Comparison of ENCODE assay signal across 19 cellular contexts in genomic region chr9:117929873-117930272, GRCh38.
DNase-seq lines count a peak whose midpoint lies in the region; ATAC-seq lines count a peak whose summit lies in the region.
"Had no signal": no experiment of that assay in that cellular context is flagged by ENCODE, and none has a peak within 500 bp of the region (broad histone marks: within the 10 kb centered on the region; RNA-seq: fewer than 3 reads in every experiment).

No MANE protein-coding gene starts in this region.

- H3K4me3 ChIP-seq in naive thymus-derived CD4-positive, alpha-beta T cell (ENCODE audit: low read length): no peak overlapping the region
- H3K4me3 ChIP-seq: colonic mucosa, thoracic aorta had no signal

- H3K27ac ChIP-seq in naive thymus-derived CD4-positive, alpha-beta T cell (ENCODE audit: low read depth, low read length): no peak overlapping the region
- H3K27ac ChIP-seq: colonic mucosa, thoracic aorta had no signal

- peaks cover 0 to 25% (median 6%) of the 10 kb centered on the region in 5 donors for H3K27me3 Mint-ChIP-seq in naive thymus-derived CD4-positive, alpha-beta T cell

- no peaks in the 10 kb centered on the region for H3K4me1 Mint-ChIP-seq in naive thymus-derived CD4-positive, alpha-beta T cell
- H3K4me1 Mint-ChIP-seq: activated CD4-positive, alpha-beta T cell treated with anti-CD3 and anti-CD28 coated beads, Interleukin-2, amount 10 ng/mL, durations not matched to agents 24 days and 14 days; immature natural killer cell had no signal

- no peaks in the 10 kb centered on the region for H3K9me3 ChIP-seq in naive thymus-derived CD4-positive, alpha-beta T cell (ENCODE audit: control insufficient read depth in 2 of 3, low read length in 3 of 3)
- H3K9me3 ChIP-seq: colonic mucosa, thoracic aorta had no signal

- intact Hi-C loops in naive thymus-derived CD4-positive, alpha-beta T cell (cut with micrococcal nuclease): no loop called here

- CTCF ChIA-PET in naive thymus-derived CD4-positive, alpha-beta T cell (lab: Charles Lee): interaction anchor here (0.6 kb wide), 1 partner anchor 1353 kb away, joined by 3 read pairs; no protein-coding TSS in a partner anchor

- no peaks in the 10 kb centered on the region for H3K4me1 ChIP-seq in naive thymus-derived CD4-positive, alpha-beta T cell (ENCODE audit: control insufficient read depth in 2 of 2, insufficient read depth in 2 of 2, low read length in 2 of 2)
- H3K4me1 ChIP-seq: colonic mucosa had no signal

- H3K27ac Mint-ChIP-seq in naive thymus-derived CD4-positive, alpha-beta T cell: no peak overlapping the region
- H3K27ac Mint-ChIP-seq: activated CD4-positive, alpha-beta T cell treated with anti-CD3 and anti-CD28 coated beads, Interleukin-2, amount 10 ng/mL, durations not matched to agents 24 days and 14 days; activated T-helper 2 cell treated with anti-CD3 and anti-CD28 coated beads, Interferon-gamma antibody, Interleukin-2, Interleukin-4, amounts not matched to agents 10 μg/mL and 5 μg/mL and 100 μg/mL, durations not matched to agents 14 hours and 24 hours and 36 hours; B cell; brain; immature natural killer cell; stimulated activated memory B cell treated with anti-CD40 and anti-IgM and Interleukin-4, amounts not matched to agents 10 μg/mL and 1 μg/mL and 100 μg/mL, for 72 hours had no signal

- H3K4me3 Mint-ChIP-seq in naive thymus-derived CD4-positive, alpha-beta T cell: no peak overlapping the region
- H3K4me3 Mint-ChIP-seq: activated CD4-positive, alpha-beta T cell treated with anti-CD3 and anti-CD28 coated beads, Interleukin-2, amount 10 ng/mL, durations not matched to agents 24 days and 14 days; B cell; brain; immature natural killer cell; stimulated activated memory B cell treated with anti-CD40 and anti-IgM and Interleukin-4, amounts not matched to agents 10 μg/mL and 1 μg/mL and 100 μg/mL, for 72 hours had no signal

- peaks cover 0 to 5% (median 0%) of the 10 kb centered on the region in 11 donors for H3K9me3 Mint-ChIP-seq in naive thymus-derived CD4-positive, alpha-beta T cell
- H3K9me3 Mint-ChIP-seq: activated T-helper 2 cell treated with anti-CD3 and anti-CD28 coated beads, Interferon-gamma antibody, Interleukin-2, Interleukin-4, amounts not matched to agents 10 μg/mL and 5 μg/mL and 100 μg/mL, durations not matched to agents 14 hours and 24 hours and 36 hours; brain had no signal

- no peaks in the 10 kb centered on the region for H3K27me3 ChIP-seq in naive thymus-derived CD4-positive, alpha-beta T cell (ENCODE audit: control insufficient read depth in 2 of 2, insufficient read depth in 2 of 2, low read length in 2 of 2)
- H3K27me3 ChIP-seq: colonic mucosa had no signal

- POLR2A ChIA-PET in naive thymus-derived CD4-positive, alpha-beta T cell (lab: Charles Lee): no interaction called here

- DNase-seq in DMS153 treated with DMSO at 0.1 percent for 48 hours (lab: John Stamatoyannopoulos, UW; ENCODE audit: unreplicated experiment) (peak; percentile 9), GM04504 (ENCODE audit: low read depth) (peak; percentile 5), NCI-H446 treated with DMSO at 0.1 percent for 48 hours (lab: John Stamatoyannopoulos, UW) (peak; percentile 56), pons (ENCODE audit: low spot score) (peak; percentile 24)
- no peak for DNase-seq in effector CD4-positive, alpha-beta T cell
- DNase-seq in naive thymus-derived CD4-positive, alpha-beta T cell: no peak
- DNase-seq: activated CD4-positive, alpha-beta T cell treated with anti-CD3 and anti-CD28 coated beads, Interleukin-2, amount 10 ng/mL, durations not matched to agents 24 days and 14 days; colonic mucosa; immature natural killer cell; NK-92 treated with Interleukin-12 subunit alpha and Interleukin-12 subunit beta, amount 100 ng/mL, for 24 hours; SW 1271 had no signal

- H3K36me3 Mint-ChIP-seq in naive thymus-derived CD4-positive, alpha-beta T cell: no peaks in the 10 kb centered on the region
- H3K36me3 Mint-ChIP-seq: brain, immature natural killer cell had no signal

- ATAC-seq in GM18870 (IDR thresholded peaks at IDR 0.05; ENCODE audit: unreplicated experiment): no peak
- no peak for ATAC-seq in naive thymus-derived CD4-positive, alpha-beta T cell
- ATAC-seq: HCT116; right cardiac atrium; stimulated activated memory B cell treated with anti-CD40 and anti-IgM and Interleukin-4, amounts not matched to agents 10 μg/mL and 1 μg/mL and 100 μg/mL, for 72 hours had no signal

- H3K36me3 ChIP-seq in naive thymus-derived CD4-positive, alpha-beta T cell (ENCODE audit: control insufficient read depth in 2 of 3, insufficient read depth in 3 of 3, low read length in 3 of 3): no peaks in the 10 kb centered on the region
- H3K36me3 ChIP-seq: colonic mucosa, thoracic aorta had no signal

Comparison
In these comparisons a context has a peak if more than half of its experiments do, and no peak if none do; other contexts are left out.
1. DNase-seq: peak in DMS153 treated with DMSO at 0.1 percent for 48 hours (single experiment), GM04504 (single experiment), NCI-H446 treated with DMSO at 0.1 percent for 48 hours (single experiment) and pons (single experiment); none in effector CD4-positive, alpha-beta T cell (single experiment) and naive thymus-derived CD4-positive, alpha-beta T cell (0 of 9).